In genomic region chr1:59976194-59977074, GRCh38 we compare ENCODE assay signal across 8 cellular contexts. TPM values are rescaled to one million over a fixed set of nuclear protein-coding genes. Genes with fewer than 3 reads are reported as not detected.
DNase-seq lines count a peak whose midpoint lies in the region; ATAC-seq and TF ChIP-seq lines count a peak whose summit lies in the region.

No MANE protein-coding gene starts in this region.

- no peaks in the 10 kb centered on the region for H3K36me3 ChIP-seq in left ventricle myocardium inferior

- H3K9me3 Mint-ChIP-seq in activated naive CD8-positive, alpha-beta T cell treated with anti-CD3 and anti-CD28 coated beads, Interleukin-2, amount 50 U/mL, for 24 hours, result no peaks in the 10 kb centered on the region

- no peaks in the 10 kb centered on the region for H3K36me3 Mint-ChIP-seq in activated naive CD8-positive, alpha-beta T cell treated with anti-CD3 and anti-CD28 coated beads, Interleukin-2, amount 50 U/mL, for 24 hours (ENCODE audit: low read depth)

- no peak overlapping the region for H3K27ac ChIP-seq in left ventricle myocardium inferior (replicated peaks)

- H3K27me3 Mint-ChIP-seq in activated naive CD8-positive, alpha-beta T cell treated with anti-CD3 and anti-CD28 coated beads, Interleukin-2, amount 50 U/mL, for 24 hours, result peaks cover 4% of the 10 kb centered on the region

- DNase-seq in AML-193 (lab: John Stamatoyannopoulos, UW), result peak; percentile 4 to 18
- DNase-seq in GM19238 (ENCODE audit: insufficient read length, low spot score), result peak; percentile 37
- peak; percentile 38 for DNase-seq in RPMI7951 (ENCODE audit: low read depth)
- peak; percentile 63 for DNase-seq in activated naive CD8-positive, alpha-beta T cell treated with anti-CD3 and anti-CD28 coated beads, Interleukin-2, amount 50 U/mL, for 24 hours
- DNase-seq in left ventricle myocardium inferior, result peak; percentile 64
- DNase-seq in putamen (ENCODE audit: low spot score), result peak; percentile 49

- H3K27me3 ChIP-seq in left ventricle myocardium inferior (ENCODE audit: low read depth), result peaks cover 11% of the 10 kb centered on the region

- H3K4me1 ChIP-seq in left ventricle myocardium inferior, result peaks cover 3% of the 10 kb centered on the region

- H3K27ac Mint-ChIP-seq in activated naive CD8-positive, alpha-beta T cell treated with anti-CD3 and anti-CD28 coated beads, Interleukin-2, amount 50 U/mL, for 24 hours, result no peak overlapping the region

- TF ChIP-seq CTCF in LNCAP (IDR thresholded peaks at IDR 0.05) (peak; percentile 93), left ventricle myocardium inferior (IDR thresholded peaks at IDR 0.05; ENCODE audit: borderline replicate concordance) (peak; percentile 94)

- peak overlapping the region; percentile 27 for H3K4me3 ChIP-seq in left ventricle myocardium inferior

- peaks cover under 1% of the 10 kb centered on the region for H3K4me1 Mint-ChIP-seq in activated naive CD8-positive, alpha-beta T cell treated with anti-CD3 and anti-CD28 coated beads, Interleukin-2, amount 50 U/mL, for 24 hours

- ATAC-seq in activated naive CD8-positive, alpha-beta T cell treated with anti-CD3 and anti-CD28 coated beads, Interleukin-2, amount 50 U/mL, for 24 hours, result no peak
- no peak for ATAC-seq in GM21381 (IDR thresholded peaks at IDR 0.05; ENCODE audit: unreplicated experiment)

- no peaks in the 10 kb centered on the region for H3K9me3 ChIP-seq in left ventricle myocardium inferior (replicated peaks)

- no peak overlapping the region for H3K4me3 Mint-ChIP-seq in activated naive CD8-positive, alpha-beta T cell treated with anti-CD3 and anti-CD28 coated beads, Interleukin-2, amount 50 U/mL, for 24 hours

- intact Hi-C loops in left ventricle myocardium inferior (cut with micrococcal nuclease), result no loop called here

RNA-seq across cellular contexts. Expression of gene CYP2J2, which starts 49.9 kb away (rescaled TPM):
- 0.72 and 1.2 TPM in 2 replicates for total RNA-seq in RPMI7951 (2014; rRNA removed; shearing (Covaris generic))
- total RNA-seq in left ventricle myocardium inferior, result 91.7 TPM

Comparison
In these comparisons a context has a peak if more than half of its experiments do, and no peak if none do; other contexts are left out.
1. DNase-seq: peak in every context shown above with its lines; median percentile 64 in left ventricle myocardium inferior; 63 in activated naive CD8-positive, alpha-beta T cell treated with anti-CD3 and anti-CD28 coated beads, Interleukin-2, amount 50 U/mL, for 24 hours; 49 in putamen; 38 in RPMI7951; 37 in GM19238; 11 in AML-193.
2. RNA of gene CYP2J2, which starts 49.9 kb away (total RNA-seq): 91.7 TPM in left ventricle myocardium inferior (single experiment); 0.72 to 1.2 TPM in RPMI7951; every median in the first group is over 10 times any median in the second.